ENCODE assay signal across 10 cellular contexts in genomic region chr1:229199261-229199850, GRCh38.
A peak's percentile ranks its signal among the peaks of the same experiment; 100 is the strongest.
DNase-seq lines count a peak whose midpoint lies in the region; ATAC-seq, FAIRE-seq and TF ChIP-seq lines count a peak whose summit lies in the region.
"Had no signal": no experiment of that assay in that cellular context is flagged by ENCODE, and none has a peak within 500 bp of the region (broad histone marks: within the 10 kb centered on the region; RNA-seq: fewer than 3 reads in every experiment).

No MANE protein-coding gene starts in this region.

- ATAC-seq in GM19467 (IDR thresholded peaks at IDR 0.05; ENCODE audit: unreplicated experiment) = no peak
- ATAC-seq in activated T-cell treated with anti-CD3 and anti-CD28 coated beads, Interleukin-2, amount 50 U/mL, for 72 hours (replicated peaks in 1 of 2) = no peak

- peaks cover 7 to 20% (median 8%) of the 10 kb centered on the region in 3 donors for H3K4me1 Mint-ChIP-seq in IgD-negative memory B cell
- peaks cover 5% of the 10 kb centered on the region for H3K4me1 Mint-ChIP-seq in activated T-cell treated with anti-CD3 and anti-CD28 coated beads, Interleukin-2, amount 50 U/mL, for 72 hours (ENCODE audit: low read depth)

- H4K20me1 ChIP-seq in H1 (replicated peaks in 1 of 2; ENCODE audit: control insufficient read depth in 1 of 2, insufficient read depth in 2 of 2, low read length in 2 of 2) = no peaks in the 10 kb centered on the region

- peak overlapping the region; percentile 11 for H3K18ac ChIP-seq in H1 (ENCODE audit: extremely low read depth, low read length)

- H3K9me3 Mint-ChIP-seq in IgD-negative memory B cell = no peaks in the 10 kb centered on the region
- H3K9me3 Mint-ChIP-seq in activated T-cell treated with anti-CD3 and anti-CD28 coated beads, Interleukin-2, amount 50 U/mL, for 72 hours = no peaks in the 10 kb centered on the region
- H3K9me3 Mint-ChIP-seq: HFFc6; stimulated activated naive CD8-positive, alpha-beta T cell treated with anti-CD3 and anti-CD28 coated beads, Interleukin-15, Interleukin-2, amounts not matched to agents 100 ng/mL and 50 ng/mL, for 24 hours had no signal

- POLR2A ChIA-PET in H1 (lab: Charles Lee; ENCODE audit: partially characterized antibody) = interaction anchor here (3.3 kb wide), 1 partner anchor 8 kb away, joined by 10 read pairs; no protein-coding TSS in a partner anchor

- DNase-seq in GM12864 (ENCODE audit: low read depth) = no peak
- DNase-seq in H1 (ENCODE audit: low read depth in 1 of 2, low spot score in 2 of 2) = peak in 1 of 2 experiments; percentile 47
- no peak for DNase-seq in stimulated activated naive CD4-positive, alpha-beta T cell (lab: John Stamatoyannopoulos, UW)
- DNase-seq in activated T-cell treated with anti-CD3 and anti-CD28 coated beads, Interleukin-2, amount 50 U/mL, for 72 hours = no peak
- DNase-seq: HFFc6, sigmoid colon had no signal

- no peak overlapping the region for H3K9ac ChIP-seq in H1 (replicated peaks in 1 of 4; ENCODE audit: extremely low read depth in 1 of 4, low read depth in 3 of 4, low read length in 3 of 4)
- H3K9ac ChIP-seq in parathyroid adenoma = no peak overlapping the region

- CTCF ChIA-PET in H1 (lab: Charles Lee; ENCODE audit: partially characterized antibody) = no interaction called here

- H3K27ac Mint-ChIP-seq in IgD-negative memory B cell = peak overlapping the region in 1 of 3 donors; percentile 82
- H3K27ac Mint-ChIP-seq in activated T-cell treated with anti-CD3 and anti-CD28 coated beads, Interleukin-2, amount 50 U/mL, for 72 hours = no peak overlapping the region
- H3K27ac Mint-ChIP-seq: HFFc6; stimulated activated naive CD8-positive, alpha-beta T cell treated with anti-CD3 and anti-CD28 coated beads, Interleukin-15, Interleukin-2, amounts not matched to agents 100 ng/mL and 50 ng/mL, for 24 hours had no signal

- H3K27ac ChIP-seq in H1 (ENCODE audit: low read depth, low read length) (no peak overlapping the region), parathyroid adenoma (no peak overlapping the region)
- H3K27ac ChIP-seq: sigmoid colon had no signal

- no peak for TF ChIP-seq POLR2A in H1 (IDR thresholded peaks at IDR 0.05; ENCODE audit: control extremely low read depth in 1 of 2, low read depth in 2 of 2, low read length in 2 of 2)

- H3K79me2 ChIP-seq in H1 (ENCODE audit: control insufficient read depth in 1 of 2, insufficient read depth in 2 of 2, low read length in 2 of 2) = no peaks in the 10 kb centered on the region
- H3K79me2 ChIP-seq in parathyroid adenoma = no peaks in the 10 kb centered on the region

- H2BK12ac ChIP-seq in H1 (ENCODE audit: low read depth, low read length) = peak overlapping the region; percentile 97; the same call in 1 of the 2 replicates

- H3K4me2 ChIP-seq in H1 (ENCODE audit: insufficient read depth in 1 of 2, low read depth in 2 of 2, low read length in 2 of 2) = no peak overlapping the region
- peak overlapping the region; percentile 1 for H3K4me2 ChIP-seq in parathyroid adenoma (ENCODE audit: low read length)

- peak overlapping the region; percentile 27; the same call in 1 of the 2 replicates for H2BK5ac ChIP-seq in H1 (ENCODE audit: low read depth, low read length)

- 82% methylated on average over 8 of the region's 8 CpGs; no CpG with 5 or more reads in 1 of the 2 experiments for WGBS in H1 (ENCODE audit: extremely low coverage in 1 of 2, insufficient coverage in 1 of 2, insufficient read length in 1 of 2, insufficient replicate concordance in 2 of 2, low coverage in 1 of 2, low lambda C conversion rate in 2 of 2, missing lambda C conversion rate in 1 of 2), 2 experiments

- H3K4me3 ChIP-seq in GM12864 (ENCODE audit: low read depth, low read length) = peak overlapping the region; percentile 38; the same call in 1 of the 2 replicates
- no peak overlapping the region for H3K4me3 ChIP-seq in H1 (ENCODE audit: extremely low read depth in 1 of 4, insufficient read depth in 2 of 4, low read depth in 3 of 4, low read length in 4 of 4)
- no peak overlapping the region for H3K4me3 ChIP-seq in parathyroid adenoma (ENCODE audit: low read depth, low read length)
- H3K4me3 ChIP-seq: sigmoid colon had no signal

- H3K23me2 ChIP-seq in H1 (ENCODE audit: low read depth, low read length) = no peaks in the 10 kb centered on the region; the same call in 1 of the 2 replicates

- TF ChIP-seq EP300 in H1 (IDR thresholded peaks at IDR 0.05; ENCODE audit: borderline replicate concordance in 1 of 2, low read depth in 2 of 2, low read length in 2 of 2) = no peak

- no peak overlapping the region for H3K56ac ChIP-seq in H1 (replicated peaks; ENCODE audit: insufficient read length, low read depth, low read length)

- H2BK15ac ChIP-seq in H1 (ENCODE audit: low read length) = peak overlapping the region; percentile 83; the same call in 1 of the 2 replicates

- no peak overlapping the region for H3K4ac ChIP-seq in H1 (replicated peaks; ENCODE audit: insufficient read length, low read depth, low read length)

- H3K27me3 Mint-ChIP-seq in IgD-negative memory B cell = peaks cover 6% of the 10 kb centered on the region
- no peaks in the 10 kb centered on the region for H3K27me3 Mint-ChIP-seq in activated T-cell treated with anti-CD3 and anti-CD28 coated beads, Interleukin-2, amount 50 U/mL, for 72 hours (ENCODE audit: low read depth)
- H3K27me3 Mint-ChIP-seq: stimulated activated naive CD8-positive, alpha-beta T cell treated with anti-CD3 and anti-CD28 coated beads, Interleukin-15, Interleukin-2, amounts not matched to agents 100 ng/mL and 50 ng/mL, for 24 hours had no signal

- H2BK120ac ChIP-seq in H1 (replicated peaks; ENCODE audit: low read depth, low read length) = no peak overlapping the region

- peak overlapping the region; percentile 11; the same call in 1 of the 2 replicates for H2BK20ac ChIP-seq in H1 (ENCODE audit: low read length)

- FAIRE-seq in H1 (lab: Jason Lieb, UNC) = no peak

- H2AK5ac ChIP-seq in H1 (ENCODE audit: low read depth, low read length) = no peak overlapping the region; the same call in 1 of the 2 replicates

- no peaks in the 10 kb centered on the region for H3K79me1 ChIP-seq in H1 (ENCODE audit: low read depth, low read length)

- H2AFZ ChIP-seq in H1 (ENCODE audit: low read length) = peak overlapping the region; percentile 66
- H2AFZ ChIP-seq in parathyroid adenoma = peak overlapping the region; percentile 45

- peak overlapping the region in 3 of 4 donors; percentile 62 to 94 (median 73) for H3K4me3 Mint-ChIP-seq in IgD-negative memory B cell
- H3K4me3 Mint-ChIP-seq in activated T-cell treated with anti-CD3 and anti-CD28 coated beads, Interleukin-2, amount 50 U/mL, for 72 hours = peak overlapping the region in 1 of 2 donors; percentile 50
- H3K4me3 Mint-ChIP-seq: HFFc6; stimulated activated naive CD8-positive, alpha-beta T cell treated with anti-CD3 and anti-CD28 coated beads, Interleukin-15, Interleukin-2, amounts not matched to agents 100 ng/mL and 50 ng/mL, for 24 hours had no signal

- no peak overlapping the region for H3K23ac ChIP-seq in H1 (ENCODE audit: insufficient read length)

- peak overlapping the region; percentile 79 for H4K91ac ChIP-seq in H1 (replicated peaks; ENCODE audit: insufficient read length, low read length)

- H3K14ac ChIP-seq in H1 (ENCODE audit: insufficient read length) = no peak overlapping the region

- H3K36me3 ChIP-seq in H1 (ENCODE audit: control insufficient read depth in 2 of 4, insufficient read depth in 4 of 4, low read length in 3 of 4) (no peaks in the 10 kb centered on the region), parathyroid adenoma (ENCODE audit: control insufficient read depth, insufficient read depth, low read length) (no peaks in the 10 kb centered on the region)
- H3K36me3 ChIP-seq: sigmoid colon had no signal

- TF ChIP-seq CTCF in GM12864 (IDR thresholded peaks at IDR 0.05; ENCODE audit: low read depth, low read length, missing control alignments) (no peak), H1 (IDR thresholded peaks at IDR 0.05; ENCODE audit: control extremely low read depth in 1 of 3, insufficient read depth in 1 of 3, low read depth in 1 of 3, low read length in 3 of 3) (no peak), parathyroid adenoma (IDR thresholded peaks at IDR 0.05) (no peak)

- no peak overlapping the region for H4K8ac ChIP-seq in H1 (ENCODE audit: extremely low read depth, insufficient read depth, low read length)

- H3K27me3 ChIP-seq in H1 (replicated peaks in 1 of 4; ENCODE audit: control insufficient read depth in 3 of 4, extremely low read depth in 1 of 4, insufficient read depth in 3 of 4, low read length in 3 of 4) (no peaks in the 10 kb centered on the region), parathyroid adenoma (ENCODE audit: control insufficient read depth, insufficient read depth, low read length) (no peaks in the 10 kb centered on the region)
- H3K27me3 ChIP-seq: sigmoid colon had no signal

- H3K9me3 ChIP-seq in H1 (ENCODE audit: insufficient read depth in 2 of 2, low read depth in 1 of 2, low read length in 1 of 2) = no peaks in the 10 kb centered on the region
- H3K9me3 ChIP-seq in parathyroid adenoma (ENCODE audit: control insufficient read depth, low read length) = no peaks in the 10 kb centered on the region
- H3K9me3 ChIP-seq: sigmoid colon had no signal

- no peak for TF ChIP-seq RAD21 in H1 (IDR thresholded peaks at IDR 0.05 in 1 of 2, conservative IDR thresholded peaks at IDR 0.05 in 1 of 2; ENCODE audit: low read depth in 2 of 2, low read length in 2 of 2)

- no peaks in the 10 kb centered on the region for H3K36me3 Mint-ChIP-seq in IgD-negative memory B cell
- H3K36me3 Mint-ChIP-seq in activated T-cell treated with anti-CD3 and anti-CD28 coated beads, Interleukin-2, amount 50 U/mL, for 72 hours (ENCODE audit: insufficient read depth in 2 of 2) = no peaks in the 10 kb centered on the region

- H3K4me1 ChIP-seq in H1 (replicated peaks in 1 of 4; ENCODE audit: control insufficient read depth in 3 of 4, insufficient read depth in 4 of 4, low read length in 3 of 4) = peaks cover 3 to 17% (median 9%) of the 10 kb centered on the region in 4 experiments; a peak in 6 of 7 replicates
- H3K4me1 ChIP-seq in parathyroid adenoma = no peaks in the 10 kb centered on the region

- H4K5ac ChIP-seq in H1 (ENCODE audit: insufficient read length, low read depth, low read length) = no peak overlapping the region

TF ChIP-seq in H1, 55 proteins besides CTCF, POLR2A, EP300 and RAD21:
- peak; percentile 45 for TF ChIP-seq MAX (IDR thresholded peaks at IDR 0.05)
- TF ChIP-seq USF2 (IDR thresholded peaks at IDR 0.05; ENCODE audit: low read length) = no peak
